ENCODE assay signal across 31 cellular contexts in genomic region chr13:113145496-113145895, GRCh38. TPM values are rescaled to one million over a fixed set of nuclear protein-coding genes. Genes with fewer than 3 reads are reported as not detected.
DNase-seq lines count a peak whose midpoint lies in the region; ATAC-seq and TF ChIP-seq lines count a peak whose summit lies in the region.
"Had no signal": no experiment of that assay in that cellular context is flagged by ENCODE, and none has a peak within 500 bp of the region (broad histone marks: within the 10 kb centered on the region; RNA-seq: fewer than 3 reads in every experiment).

No MANE protein-coding gene starts in this region.

- 88 to 89% methylated on average over 12 of the region's 12 CpGs for WGBS in thyroid gland, 2 donors
- WGBS in transverse colon (ENCODE audit: low coverage in 1 of 2), 2 donors, result 67 to 73% methylated on average over 12 of the region's 12 CpGs

- peaks cover 11% of the 10 kb centered on the region for H3K4me1 Mint-ChIP-seq in activated CD4-positive, alpha-beta T cell treated with anti-CD3 and anti-CD28 coated beads for 36 hours
- no peaks in the 10 kb centered on the region for H3K4me1 Mint-ChIP-seq in activated CD4-positive, alpha-beta T cell treated with anti-CD3 and anti-CD28 coated beads, Interleukin-2, amount 10 ng/mL, durations not matched to agents 7 days and 5 days

- no peaks in the 10 kb centered on the region for H3K27me3 Mint-ChIP-seq in activated CD4-positive, alpha-beta T cell treated with anti-CD3 and anti-CD28 coated beads for 36 hours
- H3K27me3 Mint-ChIP-seq in activated CD4-positive, alpha-beta T cell treated with anti-CD3 and anti-CD28 coated beads, Interleukin-2, amount 10 ng/mL, durations not matched to agents 7 days and 5 days, result no peaks in the 10 kb centered on the region

- peak overlapping the region; percentile 58 for H3K27ac Mint-ChIP-seq in activated CD4-positive, alpha-beta T cell treated with anti-CD3 and anti-CD28 coated beads for 36 hours
- no peak overlapping the region for H3K27ac Mint-ChIP-seq in activated CD4-positive, alpha-beta T cell treated with anti-CD3 and anti-CD28 coated beads, Interleukin-2, amount 10 ng/mL, durations not matched to agents 7 days and 5 days
- H3K27ac Mint-ChIP-seq: activated T-helper 1 cell treated with anti-CD3 and anti-CD28 coated beads, Interleukin-12 subunit alpha, Interleukin-12 subunit beta, Interleukin-2, Interleukin-4 antibody, amounts not matched to agents 30 ng/mL and 10 ng/mL and 1 ng/mL, durations not matched to agents 14 hours and 24 hours and 36 hours; CD8-positive, alpha-beta T cell; stimulated activated naive B cell treated with anti-CD40 and anti-IgM and Interleukin-4, amounts not matched to agents 10 μg/mL and 1 μg/mL and 100 μg/mL, for 72 hours had no signal

- H3K27me3 ChIP-seq in thyroid gland (no peaks in the 10 kb centered on the region), transverse colon (no peaks in the 10 kb centered on the region)
- H3K27me3 ChIP-seq: heart left ventricle, right lobe of liver had no signal

- H3K36me3 ChIP-seq in thyroid gland (no peaks in the 10 kb centered on the region), transverse colon (no peaks in the 10 kb centered on the region)
- H3K36me3 ChIP-seq: lower lobe of right lung, tibial artery had no signal

- intact Hi-C loops in activated CD4-positive, alpha-beta T cell treated with anti-CD3 and anti-CD28 coated beads for 36 hours (cut with DNase I, micrococcal nuclease), result loop anchor here in 1 of 2 experiments (1.0 kb wide), 1 partner anchor 42 kb away; no protein-coding TSS in a partner anchor
- intact Hi-C loops in thyroid gland (cut with DNase I) (no loop called here), transverse colon (cut with DNase I; ENCODE audit: low total_unique reads) (no loop called here)

- no peak for TF ChIP-seq EP300 in transverse colon (IDR thresholded peaks at IDR 0.05; ENCODE audit: low read depth)

- H3K9me3 ChIP-seq in thyroid gland, result no peaks in the 10 kb centered on the region
- H3K9me3 ChIP-seq in transverse colon, result no peaks in the 10 kb centered on the region
- H3K9me3 ChIP-seq: heart left ventricle, lower lobe of right lung, right lobe of liver, tibial artery had no signal

- in situ Hi-C loops in transverse colon (cut with MboI; ENCODE audit: low pct_ligation_motif_present in 1 of 4, low pct_unique_long_range_greater_than_20kb in 1 of 4, low sequenced_read_pairs in 3 of 4), result no loop called here

- H3K36me3 Mint-ChIP-seq in activated CD4-positive, alpha-beta T cell treated with anti-CD3 and anti-CD28 coated beads for 36 hours (ENCODE audit: low read depth), result no peaks in the 10 kb centered on the region
- H3K36me3 Mint-ChIP-seq in activated CD4-positive, alpha-beta T cell treated with anti-CD3 and anti-CD28 coated beads, Interleukin-2, amount 10 ng/mL, durations not matched to agents 7 days and 5 days (ENCODE audit: low read depth), result no peaks in the 10 kb centered on the region
- H3K36me3 Mint-ChIP-seq: CD8-positive, alpha-beta T cell; stimulated activated naive B cell treated with anti-CD40 and anti-IgM and Interleukin-4, amounts not matched to agents 10 μg/mL and 1 μg/mL and 100 μg/mL, for 72 hours had no signal

- no peaks in the 10 kb centered on the region for H3K4me1 ChIP-seq in thyroid gland
- no peaks in the 10 kb centered on the region for H3K4me1 ChIP-seq in transverse colon
- H3K4me1 ChIP-seq: heart left ventricle, lower lobe of right lung, tibial artery had no signal

- DNase-seq in activated CD4-positive, alpha-beta T cell treated with anti-CD3 and anti-CD28 coated beads for 36 hours, result peak; percentile 82
- DNase-seq in activated CD4-positive, alpha-beta T cell treated with anti-CD3 and anti-CD28 coated beads, Interleukin-2, amount 10 ng/mL, durations not matched to agents 7 days and 5 days, result no peak
- DNase-seq in stimulated activated naive CD4-positive, alpha-beta T cell treated with Interleukin-2 at 50 U/mL for 16 hours (lab: John Stamatoyannopoulos, UW), result peak; percentile 63
- no peak for DNase-seq in stimulated activated naive CD4-positive, alpha-beta T cell (lab: John Stamatoyannopoulos, UW)
- peak; percentile 47 to 60 for DNase-seq in stimulated activated CD4-positive, alpha-beta T cell treated with anti-CD3 and anti-CD28 coated beads, Interleukin-15, amount 100 ng/mL, for 48 hours (ENCODE audit: low read depth in 2 of 2)
- DNase-seq in thyroid gland (no peak), T-helper 9 cell (no peak), transverse colon (no peak)
- DNase-seq: activated CD4-positive, alpha-beta T cell treated with anti-CD3 and anti-CD28 coated beads for 1 hour; amniotic stem cell; CD8-positive, alpha-beta T cell; DMS153; effector CD8-positive, alpha-beta T cell; erythroblast; HCEC 1CT; heart left ventricle; Kasumi-1; kidney glomerular epithelial cell; lower lobe of right lung; MV-4-11; NCI-H1694 treated with DMSO at 0.1 percent for 48 hours; NCI-H526 treated with DMSO at 0.1 percent for 48 hours; SHP77 treated with DMSO at 0.1 percent for 48 hours; stimulated activated naive B cell treated with anti-CD40 and anti-IgM and Interleukin-4, amounts not matched to agents 10 μg/mL and 1 μg/mL and 100 μg/mL, for 72 hours; SW 1271; tibial artery had no signal

- H3K27ac ChIP-seq in thyroid gland (no peak overlapping the region), transverse colon (no peak overlapping the region)
- H3K27ac ChIP-seq: heart left ventricle, lower lobe of right lung, right lobe of liver, tibial artery had no signal

- POLR2A ChIA-PET in activated CD4-positive, alpha-beta T cell treated with anti-CD3 and anti-CD28 coated beads for 36 hours (lab: Charles Lee), result no interaction called here
- POLR2A ChIA-PET in activated CD4-positive, alpha-beta T cell treated with anti-CD3 and anti-CD28 coated beads, Interleukin-2, amount 10 ng/mL, durations not matched to agents 7 days and 5 days (lab: Charles Lee), result no interaction called here

- TF ChIP-seq CTCF in thyroid gland (IDR thresholded peaks at IDR 0.05) (no peak), transverse colon (IDR thresholded peaks at IDR 0.05) (no peak)

- TF ChIP-seq POLR2A in thyroid gland (IDR thresholded peaks at IDR 0.05) (no peak), transverse colon (IDR thresholded peaks at IDR 0.05) (no peak)

- CTCF ChIA-PET in activated CD4-positive, alpha-beta T cell treated with anti-CD3 and anti-CD28 coated beads for 36 hours (lab: Charles Lee), result interaction anchor here (1.2 kb wide), 1 partner anchor 86 kb away, joined by 4 read pairs; no protein-coding TSS in a partner anchor
- CTCF ChIA-PET in activated CD4-positive, alpha-beta T cell treated with anti-CD3 and anti-CD28 coated beads, Interleukin-2, amount 10 ng/mL, durations not matched to agents 7 days and 5 days (lab: Charles Lee), result interaction anchor here (0.6 to 1.1 kb wide), 2 partner anchors 14 to 239 kb away, joined by 3 read pairs; no protein-coding TSS in a partner anchor

- no peak overlapping the region for H3K4me3 Mint-ChIP-seq in activated CD4-positive, alpha-beta T cell treated with anti-CD3 and anti-CD28 coated beads for 36 hours
- no peak overlapping the region for H3K4me3 Mint-ChIP-seq in activated CD4-positive, alpha-beta T cell treated with anti-CD3 and anti-CD28 coated beads, Interleukin-2, amount 10 ng/mL, durations not matched to agents 7 days and 5 days
- H3K4me3 Mint-ChIP-seq: activated T-helper 1 cell treated with anti-CD3 and anti-CD28 coated beads, Interleukin-12 subunit alpha, Interleukin-12 subunit beta, Interleukin-2, Interleukin-4 antibody, amounts not matched to agents 30 ng/mL and 10 ng/mL and 1 ng/mL, durations not matched to agents 14 hours and 24 hours and 36 hours; CD8-positive, alpha-beta T cell; stimulated activated naive B cell treated with anti-CD40 and anti-IgM and Interleukin-4, amounts not matched to agents 10 μg/mL and 1 μg/mL and 100 μg/mL, for 72 hours had no signal

- peaks cover 2% of the 10 kb centered on the region for H3K9me3 Mint-ChIP-seq in activated CD4-positive, alpha-beta T cell treated with anti-CD3 and anti-CD28 coated beads for 36 hours (ENCODE audit: low read depth)
- H3K9me3 Mint-ChIP-seq in activated CD4-positive, alpha-beta T cell treated with anti-CD3 and anti-CD28 coated beads, Interleukin-2, amount 10 ng/mL, durations not matched to agents 7 days and 5 days, result peaks cover 2% of the 10 kb centered on the region
- H3K9me3 Mint-ChIP-seq: activated T-helper 1 cell treated with anti-CD3 and anti-CD28 coated beads, Interleukin-12 subunit alpha, Interleukin-12 subunit beta, Interleukin-2, Interleukin-4 antibody, amounts not matched to agents 30 ng/mL and 10 ng/mL and 1 ng/mL, durations not matched to agents 14 hours and 24 hours and 36 hours; CD8-positive, alpha-beta T cell; stimulated activated naive B cell treated with anti-CD40 and anti-IgM and Interleukin-4, amounts not matched to agents 10 μg/mL and 1 μg/mL and 100 μg/mL, for 72 hours had no signal

- no peak overlapping the region for H3K4me3 ChIP-seq in thyroid gland (replicated peaks in 1 of 3)
- H3K4me3 ChIP-seq in transverse colon, result no peak overlapping the region
- H3K4me3 ChIP-seq: heart left ventricle, lower lobe of right lung, right lobe of liver, tibial artery had no signal

- ATAC-seq in activated CD4-positive, alpha-beta T cell treated with anti-CD3 and anti-CD28 coated beads for 36 hours, result peak; percentile 89
- ATAC-seq: CD8-positive, alpha-beta T cell; heart left ventricle; lower lobe of right lung; Panc1; right lobe of liver; stimulated activated naive B cell treated with anti-CD40 and anti-IgM and Interleukin-4, amounts not matched to agents 10 μg/mL and 1 μg/mL and 100 μg/mL, for 72 hours had no signal

RNA-seq across cellular contexts. Expression of gene PROZ, which starts 13.0 kb away (rescaled TPM):
- total RNA-seq in activated CD4-positive, alpha-beta T cell treated with anti-CD3 and anti-CD28 coated beads for 36 hours, result not detected
- under 1 TPM in 1 of 2 experiments, not detected in 1; 0.19 TPM for total RNA-seq in activated CD4-positive, alpha-beta T cell treated with anti-CD3 and anti-CD28 coated beads, Interleukin-2, amount 10 ng/mL, durations not matched to agents 7 days and 5 days
- not detected for total RNA-seq in thyroid gland
- total RNA-seq in transverse colon, result not detected
- total RNA-seq: A172; activated T-helper 1 cell treated with anti-CD3 and anti-CD28 coated beads, Interleukin-12 subunit alpha, Interleukin-12 subunit beta, Interleukin-2, Interleukin-4 antibody, amounts not matched to agents 30 ng/mL and 10 ng/mL and 1 ng/mL, durations not matched to agents 14 hours and 24 hours and 36 hours; CD8-positive, alpha-beta T cell; heart left ventricle; lower lobe of right lung had no signal

RNA-seq across cellular contexts. Expression of gene F10, which starts 22.9 kb away (rescaled TPM):
- not detected for total RNA-seq in activated CD4-positive, alpha-beta T cell treated with anti-CD3 and anti-CD28 coated beads for 36 hours
- total RNA-seq in activated CD4-positive, alpha-beta T cell treated with anti-CD3 and anti-CD28 coated beads, Interleukin-2, amount 10 ng/mL, durations not matched to agents 7 days and 5 days, result not detected
- 10 to 100 TPM in 1 of 4 donors, 1 to 10 TPM in 3; 4.0 to 19.9 (median 7.0) TPM for total RNA-seq in thyroid gland
- 1 to 10 TPM in 3 of 4 donors, under 1 TPM in 1; 0.60 to 4.6 (median 3.4) TPM for total RNA-seq in transverse colon
- total RNA-seq: activated T-helper 1 cell treated with anti-CD3 and anti-CD28 coated beads, Interleukin-12 subunit alpha, Interleukin-12 subunit beta, Interleukin-2, Interleukin-4 antibody, amounts not matched to agents 30 ng/mL and 10 ng/mL and 1 ng/mL, durations not matched to agents 14 hours and 24 hours and 36 hours; CD8-positive, alpha-beta T cell had no signal

RNA-seq across cellular contexts. Expression of gene F7, which starts 39.9 kb away (rescaled TPM):
- under 1 TPM; 0.11 to 0.12 TPM for total RNA-seq in activated CD4-positive, alpha-beta T cell treated with anti-CD3 and anti-CD28 coated beads for 36 hours
- not detected for total RNA-seq in activated CD4-positive, alpha-beta T cell treated with anti-CD3 and anti-CD28 coated beads, Interleukin-2, amount 10 ng/mL, durations not matched to agents 7 days and 5 days
- total RNA-seq in thyroid gland (not detected), transverse colon (not detected)
- total RNA-seq: A172; activated T-helper 1 cell treated with anti-CD3 and anti-CD28 coated beads, Interleukin-12 subunit alpha, Interleukin-12 subunit beta, Interleukin-2, Interleukin-4 antibody, amounts not matched to agents 30 ng/mL and 10 ng/mL and 1 ng/mL, durations not matched to agents 14 hours and 24 hours and 36 hours; CD8-positive, alpha-beta T cell; fibroblast of villous mesenchyme; lower lobe of right lung had no signal

Comparison
In these comparisons a context has a peak if more than half of its experiments do, and no peak if none do; other contexts are left out.
1. DNase-seq: peak in activated CD4-positive, alpha-beta T cell treated with anti-CD3 and anti-CD28 coated beads for 36 hours (single experiment), stimulated activated naive CD4-positive, alpha-beta T cell treated with Interleukin-2 at 50 U/mL for 16 hours (single experiment) and stimulated activated CD4-positive, alpha-beta T cell treated with anti-CD3 and anti-CD28 coated beads, Interleukin-15, amount 100 ng/mL, for 48 hours (2 of 2); none in activated CD4-positive, alpha-beta T cell treated with anti-CD3 and anti-CD28 coated beads, Interleukin-2, amount 10 ng/mL, durations not matched to agents 7 days and 5 days (single experiment), stimulated activated naive CD4-positive, alpha-beta T cell (0 of 6), thyroid gland (0 of 2), T-helper 9 cell (single experiment) and transverse colon (single experiment).